ENCODE assay signal across 1 cellular context in genomic region chr7:101687081-101687480, GRCh38.
TF ChIP-seq lines count a peak whose summit lies in the region.

No MANE protein-coding gene starts in this region.

TF ChIP-seq in HEK293, 187 proteins besides CTCF, POLR2A, EP300 and RAD21 (continued from another document):
- TF ChIP-seq ZSCAN4 (tag by site-specific recombination; IDR thresholded peaks at IDR 0.05): peak; percentile 96
- TF ChIP-seq ZBTB10 (tag by site-specific recombination; IDR thresholded peaks at IDR 0.05): peak; percentile 12; the same call in 1 of the 2 replicates
TF ChIP-seq in HEK293: peak in this region for 4.
